Comparison of ENCODE assay signal across 8 cellular contexts in genomic region chr12:106113042-106113441, GRCh38. TPM values are rescaled to one million over a fixed set of nuclear protein-coding genes. Genes with fewer than 3 reads are reported as not detected.
DNase-seq lines count a peak whose midpoint lies in the region; ATAC-seq and TF ChIP-seq lines count a peak whose summit lies in the region.

No MANE protein-coding gene starts in this region.

- intact Hi-C loops in PC-3 (cut with micrococcal nuclease) = no loop called here
- intact Hi-C loops in posterior vena cava (cut with DNase I) = no loop called here

- no peaks in the 10 kb centered on the region for H3K27me3 ChIP-seq in PC-3 (ENCODE audit: low read length)

- POLR2A ChIA-PET in PC-3 (lab: Charles Lee; ENCODE audit: unreplicated experiment) = no interaction called here

- no peaks in the 10 kb centered on the region for H3K9me3 ChIP-seq in PC-3 (ENCODE audit: low read length)

- H3K79me2 ChIP-seq in PC-3 (ENCODE audit: low read length) = peaks cover 44% of the 10 kb centered on the region

- DNase-seq in H4 (ENCODE audit: low spot score) (peak; percentile 56), PC-3 (peak; percentile 81), epithelial cell of prostate (ENCODE audit: low read depth, low spot score) (no peak), posterior vena cava (ENCODE audit: low spot score) (no peak)
- peak; percentile 5 to 13 for DNase-seq in stimulated activated CD8-positive, alpha-beta memory T cell treated with anti-CD3 and anti-CD28 coated beads, Interleukin-2, amount 100 ng/mL, for 48 hours (ENCODE audit: low read depth in 2 of 2)
- no peak for DNase-seq in stimulated activated naive CD4-positive, alpha-beta T cell treated with Interleukin-2 at 50 U/mL for 16 hours (lab: John Stamatoyannopoulos, UW)

- H3K4me1 ChIP-seq in PC-3 (ENCODE audit: insufficient read depth, low read length) = peaks cover 39% of the 10 kb centered on the region

- no peak for TF ChIP-seq CTCF in PC-3 (conservative IDR thresholded peaks at IDR 0.05; ENCODE audit: low read depth, low read length)

- peak; percentile 66 for ATAC-seq in PC-3
- no peak for ATAC-seq in HG02885 (IDR thresholded peaks at IDR 0.05; ENCODE audit: poor library complexity, unreplicated experiment)
- ATAC-seq in HG03457 (IDR thresholded peaks at IDR 0.05; ENCODE audit: unreplicated experiment) = no peak

- CTCF ChIA-PET in PC-3 (lab: Charles Lee) = interaction anchor here (0.5 kb wide), 1 partner anchor 750 kb away, joined by 3 read pairs; no protein-coding TSS in a partner anchor

- H3F3A ChIP-seq in PC-3 (ENCODE audit: low read length, unreplicated experiment) = no peaks in the 10 kb centered on the region

- peak overlapping the region; percentile 29; the same call in 1 of the 2 replicates for H3K4me3 ChIP-seq in PC-3 (ENCODE audit: low read length)

- H3K27ac ChIP-seq in PC-3 (ENCODE audit: low read length) (peak overlapping the region; percentile 48), epithelial cell of prostate (peak overlapping the region; percentile 95)

- H3K9ac ChIP-seq in PC-3 (ENCODE audit: low read length) = no peak overlapping the region

- BruUV-seq in PC-3 (replicated peaks; lab: Mats Ljungman, UMichigan) = no TSS peak

- H3K9me2 ChIP-seq in PC-3 (replicated peaks; ENCODE audit: low read length) = no peaks in the 10 kb centered on the region

- H4K20me1 ChIP-seq in PC-3 (ENCODE audit: low read length) = no peaks in the 10 kb centered on the region

- H2AFZ ChIP-seq in PC-3 (ENCODE audit: low read length) = peak overlapping the region; percentile 19; the same call in 1 of the 2 replicates

- H3K4me2 ChIP-seq in PC-3 (ENCODE audit: low read length) = peak overlapping the region; percentile 69

- no peaks in the 10 kb centered on the region for H3K36me3 ChIP-seq in PC-3 (ENCODE audit: low read depth, low read length)

RNA-seq across cellular contexts. Expression of gene NUAK1, which starts 25.7 kb away (rescaled TPM):
- total RNA-seq in H4 (2014; rRNA removed; shearing (Covaris generic)) = 7.6 and 9.4 TPM in 2 replicates
- total RNA-seq in PC-3 (2014; rRNA removed) (9.8 and 11.0 TPM in 2 replicates), posterior vena cava (10 to 100 TPM; 16.9 to 17.7 TPM)

Comparison
In these comparisons a context has a peak if more than half of its experiments do, and no peak if none do; other contexts are left out.
1. DNase-seq: peak in H4 (single experiment), PC-3 (single experiment) and stimulated activated CD8-positive, alpha-beta memory T cell treated with anti-CD3 and anti-CD28 coated beads, Interleukin-2, amount 100 ng/mL, for 48 hours (2 of 2); none in epithelial cell of prostate (single experiment), posterior vena cava (single experiment) and stimulated activated naive CD4-positive, alpha-beta T cell treated with Interleukin-2 at 50 U/mL for 16 hours (single experiment).